ENCODE assay signal across 13 cellular contexts in the genomic region with DNA sequence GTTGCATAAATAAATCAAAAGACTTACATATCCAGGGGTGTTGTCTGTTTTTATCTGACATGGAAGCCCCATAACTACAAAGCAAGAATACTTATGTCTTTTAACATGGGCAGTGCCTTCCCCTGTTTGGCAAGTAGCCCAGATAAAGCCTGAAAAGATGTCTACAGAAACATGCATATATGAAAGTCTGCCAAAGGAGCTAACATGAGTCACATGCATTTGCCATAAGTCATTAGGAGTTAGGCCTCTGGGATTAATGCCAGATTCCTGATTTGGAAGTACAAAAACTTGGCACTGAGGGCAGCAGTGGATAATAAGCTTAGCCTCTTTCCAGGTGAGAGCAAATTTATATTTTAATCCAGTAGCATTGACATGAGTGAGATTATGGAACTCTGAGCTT.
DNase-seq lines count a peak whose midpoint lies in the region; TF ChIP-seq lines count a peak whose summit lies in the region.
"Had no signal": no experiment of that assay in that cellular context is flagged by ENCODE, and none has a peak within 500 bp of the region (broad histone marks: within the 10 kb centered on the region; RNA-seq: fewer than 3 reads in every experiment).

No MANE protein-coding gene starts in this region.

- TF ChIP-seq CTCF in MCF 10A (IDR thresholded peaks at IDR 0.05; ENCODE audit: unreplicated experiment) (no peak), breast epithelium (IDR thresholded peaks at IDR 0.05) (no peak), foreskin fibroblast (IDR thresholded peaks at IDR 0.05; ENCODE audit: low read depth, low read length) (no peak)

- H3K27ac Mint-ChIP-seq in MCF 10A (ENCODE audit: low read depth, unreplicated experiment) = no peak overlapping the region
- H3K27ac Mint-ChIP-seq in activated T-cell treated with anti-CD3 and anti-CD28 coated beads, Interleukin-2, amount 50 U/mL, for 24 hours = no peak overlapping the region
- H3K27ac Mint-ChIP-seq: activated naive CD8-positive, alpha-beta T cell; memory B cell; neural progenitor cell had no signal

- POLR2A ChIA-PET in MCF 10A (lab: Yijun Ruan, JAX) = interaction anchor here (1.0 kb wide), 1 partner anchor 22 kb away, joined by 3 read pairs; no protein-coding TSS in a partner anchor

- H3K9me3 Mint-ChIP-seq in MCF 10A (ENCODE audit: unreplicated experiment) = peaks cover 21% of the 10 kb centered on the region
- peaks cover 48% of the 10 kb centered on the region for H3K9me3 Mint-ChIP-seq in activated T-cell treated with anti-CD3 and anti-CD28 coated beads, Interleukin-2, amount 50 U/mL, for 24 hours

- no peak for TF ChIP-seq POLR2A in breast epithelium (IDR thresholded peaks at IDR 0.05)

- BruUV-seq in MCF 10A (replicated peaks; lab: Mats Ljungman, UMichigan) = no TSS peak

- no peak overlapping the region for H3K4me3 ChIP-seq in breast epithelium
- no peak overlapping the region for H3K4me3 ChIP-seq in adipocyte (ENCODE audit: low read length)
- H3K4me3 ChIP-seq in foreskin fibroblast (ENCODE audit: low read depth in 1 of 2, low read length in 2 of 2) = no peak overlapping the region
- H3K4me3 ChIP-seq: neural progenitor cell, skin epidermis had no signal

- H3K4me1 ChIP-seq in breast epithelium (no peaks in the 10 kb centered on the region), adipocyte (ENCODE audit: control insufficient read depth, insufficient read depth, low read length) (no peaks in the 10 kb centered on the region)
- H3K4me1 ChIP-seq: neural progenitor cell had no signal

- DNase-seq in MCF 10A (ENCODE audit: unreplicated experiment) = peak; percentile 60
- DNase-seq in breast epithelium (ENCODE audit: low spot score in 2 of 2) = no peak
- peak; percentile 18 for DNase-seq in adipocyte (ENCODE audit: low read depth)
- peak; percentile 19 to 31 for DNase-seq in foreskin fibroblast
- no peak for DNase-seq in GOT3 (lab: John Stamatoyannopoulos, UW)
- no peak for DNase-seq in superior temporal gyrus (ENCODE audit: extremely low spot score)
- DNase-seq in activated T-cell treated with anti-CD3 and anti-CD28 coated beads, Interleukin-2, amount 50 U/mL, for 24 hours = no peak
- DNase-seq in COLO668 (lab: John Stamatoyannopoulos, UW; ENCODE audit: unreplicated experiment) = no peak
- DNase-seq: activated CD4-positive, CD25-positive, alpha-beta regulatory T cell treated with anti-CD3 and anti-CD28 coated beads, Interleukin-2, amount 50 U/mL, for 72 hours had no signal

- H3K4me1 Mint-ChIP-seq in MCF 10A (ENCODE audit: insufficient read depth, unreplicated experiment) = no peaks in the 10 kb centered on the region
- H3K4me1 Mint-ChIP-seq in activated T-cell treated with anti-CD3 and anti-CD28 coated beads, Interleukin-2, amount 50 U/mL, for 24 hours (ENCODE audit: low read depth) = no peaks in the 10 kb centered on the region
- H3K4me1 Mint-ChIP-seq: memory B cell, neural progenitor cell had no signal

- H3K4me3 Mint-ChIP-seq in MCF 10A (ENCODE audit: unreplicated experiment) = no peak overlapping the region
- no peak overlapping the region for H3K4me3 Mint-ChIP-seq in activated T-cell treated with anti-CD3 and anti-CD28 coated beads, Interleukin-2, amount 50 U/mL, for 24 hours
- H3K4me3 Mint-ChIP-seq: activated naive CD8-positive, alpha-beta T cell; memory B cell; neural progenitor cell had no signal

- peaks cover 11% of the 10 kb centered on the region for H3K36me3 Mint-ChIP-seq in MCF 10A (ENCODE audit: insufficient read depth, unreplicated experiment)
- no peaks in the 10 kb centered on the region for H3K36me3 Mint-ChIP-seq in activated T-cell treated with anti-CD3 and anti-CD28 coated beads, Interleukin-2, amount 50 U/mL, for 24 hours (ENCODE audit: low read depth)
- H3K36me3 Mint-ChIP-seq: neural progenitor cell had no signal

- H3K27me3 ChIP-seq in breast epithelium = no peaks in the 10 kb centered on the region
- no peaks in the 10 kb centered on the region for H3K27me3 ChIP-seq in adipocyte (replicated peaks; ENCODE audit: control insufficient read depth, insufficient read depth, low read length)
- H3K27me3 ChIP-seq: neural progenitor cell had no signal

- no peaks in the 10 kb centered on the region for H3K27me3 Mint-ChIP-seq in MCF 10A (ENCODE audit: insufficient read depth, unreplicated experiment)
- H3K27me3 Mint-ChIP-seq in activated T-cell treated with anti-CD3 and anti-CD28 coated beads, Interleukin-2, amount 50 U/mL, for 24 hours = no peaks in the 10 kb centered on the region
- H3K27me3 Mint-ChIP-seq: activated naive CD8-positive, alpha-beta T cell; memory B cell had no signal

- H3K9ac ChIP-seq in adipocyte (ENCODE audit: low read length) = no peak overlapping the region
- H3K9ac ChIP-seq: neural progenitor cell had no signal

- no peaks in the 10 kb centered on the region for H3K36me3 ChIP-seq in breast epithelium
- H3K36me3 ChIP-seq in adipocyte (ENCODE audit: control insufficient read depth, insufficient read depth, low read length, severe bottlenecking) = no peaks in the 10 kb centered on the region
- H3K36me3 ChIP-seq: neural progenitor cell had no signal

- H3K27ac ChIP-seq in breast epithelium = no peak overlapping the region
- H3K27ac ChIP-seq: neural progenitor cell, skin epidermis had no signal

- intact Hi-C loops in MCF 10A (cut with micrococcal nuclease) = no loop called here
- intact Hi-C loops in breast epithelium (cut with DNase I; ENCODE audit: low total_unique reads) = no loop called here

- CTCF ChIA-PET in MCF 10A (lab: Yijun Ruan, JAX) = no interaction called here

- H3K9me3 ChIP-seq in breast epithelium = peaks cover 0 to 16% of the 10 kb centered on the region in 2 donors
- peaks cover 34% of the 10 kb centered on the region for H3K9me3 ChIP-seq in adipocyte (ENCODE audit: control insufficient read depth, low read length)

Comparison
In these comparisons a context has a peak if more than half of its experiments do, and no peak if none do; other contexts are left out.
1. DNase-seq: peak in MCF 10A (single experiment), adipocyte (single experiment) and foreskin fibroblast (2 of 2); none in breast epithelium (0 of 2), GOT3 (single experiment), superior temporal gyrus (single experiment), activated T-cell treated with anti-CD3 and anti-CD28 coated beads, Interleukin-2, amount 50 U/mL, for 24 hours (single experiment) and COLO668 (single experiment).